Comparison of ENCODE assay signal across 8 cellular contexts in genomic region chr18:36419913-36420531, GRCh38.
DNase-seq lines count a peak whose midpoint lies in the region; ATAC-seq, FAIRE-seq and TF ChIP-seq lines count a peak whose summit lies in the region.

No MANE protein-coding gene starts in this region.

- TF ChIP-seq CTCF in OCI-LY7 (conservative IDR thresholded peaks at IDR 0.05; ENCODE audit: low read length) (0 out of 2 replicates have a peak, but pooled peaks have one; percentile 21), kidney (IDR thresholded peaks at IDR 0.05; ENCODE audit: borderline replicate concordance, extremely low read depth, insufficient read depth) (no peak), uterus (IDR thresholded peaks at IDR 0.05) (no peak)

- no peaks in the 10 kb centered on the region for H3K4me1 ChIP-seq in OCI-LY7 (ENCODE audit: insufficient read depth, low read length, poor library complexity, severe bottlenecking)
- peaks cover 7 to 11% of the 10 kb centered on the region in 2 donors for H3K4me1 ChIP-seq in kidney (ENCODE audit: control insufficient read depth in 1 of 2, insufficient read depth in 1 of 2, low read depth in 1 of 2, low read length in 2 of 2)
- H3K4me1 ChIP-seq in uterus, result no peaks in the 10 kb centered on the region

- CTCF ChIA-PET in OCI-LY7 (lab: Charles Lee; ENCODE audit: unreplicated experiment), result no interaction called here

- ATAC-seq in GM19397 (IDR thresholded peaks at IDR 0.05; ENCODE audit: unreplicated experiment) (peak; percentile 71), HG03025 (IDR thresholded peaks at IDR 0.05; ENCODE audit: low FRiP score, unreplicated experiment) (no peak)

- no peak overlapping the region for H3K4me2 ChIP-seq in OCI-LY7 (ENCODE audit: low read length)

- H3K9ac ChIP-seq in kidney (ENCODE audit: low read length in 2 of 2), result no peak overlapping the region

- FAIRE-seq in kidney (lab: Jason Lieb, UNC), result no peak

- H4K20me1 ChIP-seq in OCI-LY7 (ENCODE audit: insufficient read depth, low read length), result no peaks in the 10 kb centered on the region

- H2AFZ ChIP-seq in OCI-LY7 (ENCODE audit: low read length), result no peak overlapping the region

- no peaks in the 10 kb centered on the region for H3K27me3 ChIP-seq in uterus

- H3K27ac ChIP-seq in OCI-LY7 (ENCODE audit: low read depth, low read length, poor library complexity, severe bottlenecking) (no peak overlapping the region), kidney (ENCODE audit: low read depth in 2 of 2, low read length in 2 of 2) (peak overlapping the region; percentile 6 to 28), uterus (no peak overlapping the region)

- POLR2A ChIA-PET in OCI-LY7 (lab: Charles Lee), result interaction anchor here (0.6 kb wide), 1 partner anchor 15 kb away, joined by 3 read pairs; no protein-coding TSS in a partner anchor

- H3K9me3 ChIP-seq in OCI-LY7 (ENCODE audit: low read length) (no peaks in the 10 kb centered on the region), kidney (ENCODE audit: control insufficient read depth in 1 of 2, low read length in 2 of 2) (no peaks in the 10 kb centered on the region), uterus (no peaks in the 10 kb centered on the region)

- TF ChIP-seq POLR2A in uterus (IDR thresholded peaks at IDR 0.05), result no peak

- peak; percentile 17 for DNase-seq in Daoy (ENCODE audit: low read depth)
- DNase-seq in OCI-LY7 (ENCODE audit: low spot score), result peak; percentile 1
- DNase-seq in kidney, result no peak
- no peak for DNase-seq in NCI-H2029 (lab: John Stamatoyannopoulos, UW)
- no peak for DNase-seq in uterus
- DNase-seq in AG08395 (ENCODE audit: low spot score), result no peak

- no peak overlapping the region for H3K4me3 ChIP-seq in OCI-LY7 (ENCODE audit: low read depth, low read length, poor library complexity, severe bottlenecking)
- H3K4me3 ChIP-seq in kidney (ENCODE audit: low read length in 2 of 2), result no peak overlapping the region
- no peak overlapping the region for H3K4me3 ChIP-seq in uterus

- no peaks in the 10 kb centered on the region for H3K79me2 ChIP-seq in OCI-LY7 (ENCODE audit: insufficient read depth, low read depth, low read length)

- intact Hi-C loops in OCI-LY7 (cut with micrococcal nuclease; ENCODE audit: unreplicated experiment), result no loop called here
- intact Hi-C loops in kidney (cut with DNase I), result no loop called here
- intact Hi-C loops in uterus (cut with DNase I; ENCODE audit: low total_unique reads), result no loop called here

- no TSS peak for BruUV-seq in OCI-LY7 (replicated peaks; lab: Mats Ljungman, UMichigan)

- H3K9me2 ChIP-seq in OCI-LY7 (ENCODE audit: insufficient read depth, low read length), result no peaks in the 10 kb centered on the region

- no peaks in the 10 kb centered on the region for H3K36me3 ChIP-seq in OCI-LY7 (ENCODE audit: insufficient read depth, low read length)
- H3K36me3 ChIP-seq in kidney (ENCODE audit: control insufficient read depth in 1 of 2, insufficient read depth in 2 of 2, low read length in 2 of 2), result no peaks in the 10 kb centered on the region
- H3K36me3 ChIP-seq in uterus, result no peaks in the 10 kb centered on the region

Comparison
In these comparisons a context has a peak if more than half of its experiments do, and no peak if none do; other contexts are left out.
1. DNase-seq: peak in Daoy (single experiment) and OCI-LY7 (single experiment); none in kidney (single experiment), NCI-H2029 (single experiment), uterus (0 of 2) and AG08395 (single experiment).
2. H3K27ac ChIP-seq: peak in kidney (2 of 2); none in OCI-LY7 (single experiment) and uterus (0 of 2).